Comparison of ENCODE assay signal across 8 cellular contexts in the genomic region with DNA sequence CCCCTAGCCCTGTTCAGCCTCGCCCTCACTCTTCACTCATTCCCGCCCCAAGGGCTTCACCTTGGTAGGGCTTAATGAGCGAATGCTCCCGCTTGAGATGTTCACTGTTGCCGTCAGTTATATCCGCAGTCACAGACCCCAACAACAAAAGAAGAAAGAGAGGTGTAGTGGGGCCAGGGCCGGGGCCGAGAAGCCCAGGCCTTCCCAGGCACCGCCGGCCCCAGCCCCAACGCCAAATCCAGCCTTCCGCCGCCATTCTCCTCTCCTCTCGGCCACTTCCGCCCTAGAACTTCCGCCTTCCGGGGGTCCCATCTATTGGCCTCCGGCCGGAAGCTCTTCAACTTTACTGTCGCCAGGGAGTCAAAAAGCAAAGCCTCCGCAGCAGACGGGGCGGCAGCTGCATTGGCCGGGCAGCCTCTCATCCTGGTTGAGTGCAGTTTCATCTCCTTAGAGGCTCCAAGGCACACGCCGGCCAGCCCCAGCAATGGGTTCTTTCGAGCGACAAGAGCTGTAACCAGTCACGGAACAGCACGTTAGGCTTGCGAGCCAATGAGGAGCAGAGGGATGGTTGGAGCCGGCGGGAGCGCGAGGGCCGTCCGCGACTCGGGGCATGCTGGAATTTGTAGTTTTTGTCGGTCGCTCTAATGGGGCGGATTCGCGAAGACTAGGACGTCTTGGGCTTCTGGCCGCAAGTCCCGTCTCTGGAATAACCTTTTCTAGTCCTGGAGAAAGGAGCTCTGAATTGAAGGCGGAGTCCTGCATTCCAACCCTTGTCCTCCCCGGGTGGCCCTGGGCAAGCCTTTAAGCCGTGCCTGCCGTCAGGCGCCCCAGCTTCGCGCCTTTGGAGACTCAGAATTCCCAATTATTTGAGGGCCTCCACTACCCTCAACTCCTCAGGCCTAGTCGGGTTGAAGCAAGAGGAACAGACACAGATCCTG. TPM values are rescaled to one million over a fixed set of nuclear protein-coding genes. Genes with fewer than 3 reads are reported as not detected.
A peak's percentile ranks its signal among the peaks of the same experiment; 100 is the strongest.
DNase-seq lines count a peak whose midpoint lies in the region; ATAC-seq lines count a peak whose summit lies in the region.

A gene with protein sequence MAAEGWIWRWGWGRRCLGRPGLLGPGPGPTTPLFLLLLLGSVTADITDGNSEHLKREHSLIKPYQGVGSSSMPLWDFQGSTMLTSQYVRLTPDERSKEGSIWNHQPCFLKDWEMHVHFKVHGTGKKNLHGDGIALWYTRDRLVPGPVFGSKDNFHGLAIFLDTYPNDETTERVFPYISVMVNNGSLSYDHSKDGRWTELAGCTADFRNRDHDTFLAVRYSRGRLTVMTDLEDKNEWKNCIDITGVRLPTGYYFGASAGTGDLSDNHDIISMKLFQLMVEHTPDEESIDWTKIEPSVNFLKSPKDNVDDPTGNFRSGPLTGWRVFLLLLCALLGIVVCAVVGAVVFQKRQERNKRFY (minus strand): TSS at position 277 of the 938 bp plus-strand sequence. CDS start 21 bp downstream, at position 256.

- peak within 1 kb of the TSS; percentile 94 for H3K27ac ChIP-seq in cingulate gyrus (ENCODE audit: low read depth, low read length)

- intact Hi-C loops in left colon (cut with DNase I, micrococcal nuclease), result no loop called here

- DNase-seq in Ammon's horn (ENCODE audit: low spot score), result peak; percentile 98
- peak; percentile 92 for DNase-seq in GM19238 (ENCODE audit: insufficient read length, low spot score)
- peak; percentile 84 for DNase-seq in NCI-H524 treated with DMSO at 0.1 percent for 48 hours (lab: John Stamatoyannopoulos, UW)
- DNase-seq in activated CD4-positive, alpha-beta T cell treated with anti-CD3 and anti-CD28 coated beads for 4 hours, result peak; percentile 87 to 88
- DNase-seq in left colon, result peak; percentile 92 to 95
- peak; percentile 92 for DNase-seq in stimulated activated CD4-positive, alpha-beta T cell treated with anti-CD3 and anti-CD28 coated beads, Interleukin-1b, Interleukin-23, amount 100 ng/mL, for 48 hours

- ATAC-seq in HG03457 (IDR thresholded peaks at IDR 0.05; ENCODE audit: unreplicated experiment) (peak; percentile 89), left colon (peak; percentile 97)

RNA-seq across cellular contexts. Expression of the gene that starts here (rescaled TPM):
- 100 to 1,000 TPM; 139 to 141 TPM for total RNA-seq in left colon

Comparison
In these comparisons a context has a peak if more than half of its experiments do, and no peak if none do; other contexts are left out.
1. Peak in every context shown above with its lines: DNase-seq, ATAC-seq and H3K27ac ChIP-seq.